ENCODE assay signal across 11 cellular contexts in genomic region chr13:33744589-33745369, GRCh38.
DNase-seq lines count a peak whose midpoint lies in the region; ATAC-seq, FAIRE-seq and TF ChIP-seq lines count a peak whose summit lies in the region.
"Had no signal": no experiment of that assay in that cellular context is flagged by ENCODE, and none has a peak within 500 bp of the region (broad histone marks: within the 10 kb centered on the region; RNA-seq: fewer than 3 reads in every experiment).

No MANE protein-coding gene starts in this region.

- no peak for FAIRE-seq in kidney (lab: Jason Lieb, UNC)

- no peaks in the 10 kb centered on the region for H3K27me3 ChIP-seq in SU-DHL-6 (ENCODE audit: low read length)

- peak overlapping the region; percentile 92 for H3K4me2 ChIP-seq in SU-DHL-6 (ENCODE audit: low read depth, low read length, poor library complexity, severe bottlenecking)

- peaks cover 55% of the 10 kb centered on the region for H3F3A ChIP-seq in SU-DHL-6 (ENCODE audit: insufficient read depth)

- H3K36me3 ChIP-seq in SU-DHL-6 (ENCODE audit: low read length) (0 out of 2 replicates have a peak, but pooled peaks cover 5% of the 10 kb centered on the region), mucosa of descending colon (ENCODE audit: low read depth) (no peaks in the 10 kb centered on the region), kidney (ENCODE audit: control insufficient read depth in 1 of 2, insufficient read depth in 2 of 2, low read length in 2 of 2) (no peaks in the 10 kb centered on the region)

- no peak for TF ChIP-seq CTCF in SU-DHL-6 (IDR thresholded peaks at IDR 0.05; ENCODE audit: insufficient read depth, low read length, poor library complexity, severe bottlenecking)
- no peak for TF ChIP-seq CTCF in mucosa of descending colon (IDR thresholded peaks at IDR 0.05)
- no peak for TF ChIP-seq CTCF in kidney (IDR thresholded peaks at IDR 0.05; ENCODE audit: borderline replicate concordance, extremely low read depth, insufficient read depth)

- H3K4me1 ChIP-seq in mucosa of descending colon (ENCODE audit: low read depth), result peaks cover 5% of the 10 kb centered on the region
- no peaks in the 10 kb centered on the region for H3K4me1 ChIP-seq in kidney (ENCODE audit: control insufficient read depth in 1 of 2, insufficient read depth in 1 of 2, low read depth in 1 of 2, low read length in 2 of 2)

- no peak overlapping the region for H2AFZ ChIP-seq in SU-DHL-6 (ENCODE audit: low read depth, low read length, severe bottlenecking)

- H4K20me1 ChIP-seq in SU-DHL-6 (ENCODE audit: low read depth, low read length), result no peaks in the 10 kb centered on the region

- H3K9me3 ChIP-seq in SU-DHL-6 (ENCODE audit: insufficient read depth, low read length) (peaks cover 12% of the 10 kb centered on the region; the same call in 1 of the 2 replicates), mucosa of descending colon (no peaks in the 10 kb centered on the region), kidney (ENCODE audit: control insufficient read depth in 1 of 2, low read length in 2 of 2) (no peaks in the 10 kb centered on the region)

- ATAC-seq in mucosa of descending colon (peak; percentile 56), HG03280 (IDR thresholded peaks at IDR 0.05; ENCODE audit: unreplicated experiment) (no peak)
- ATAC-seq: esophagus mucosa had no signal

- no peaks in the 10 kb centered on the region for H3K79me2 ChIP-seq in SU-DHL-6 (ENCODE audit: insufficient read depth, low read length)

- H3K4me3 ChIP-seq in SU-DHL-6 (ENCODE audit: insufficient read depth, low read length, poor library complexity, severe bottlenecking) (peak overlapping the region; percentile 25), mucosa of descending colon (no peak overlapping the region), kidney (ENCODE audit: low read length in 2 of 2) (no peak overlapping the region)

- H3K27ac ChIP-seq in SU-DHL-6 (ENCODE audit: low read depth, low read length), result peak overlapping the region; percentile 99
- no peak overlapping the region for H3K27ac ChIP-seq in kidney (ENCODE audit: low read depth in 2 of 2, low read length in 2 of 2)

- intact Hi-C loops in mucosa of descending colon (cut with DNase I, micrococcal nuclease) (no loop called here), kidney (cut with DNase I) (no loop called here)

- H3K9me2 ChIP-seq in SU-DHL-6 (replicated peaks; ENCODE audit: insufficient read depth, low read length), result no peaks in the 10 kb centered on the region

- DNase-seq in DMS153 (lab: John Stamatoyannopoulos, UW), result peak; percentile 70
- no peak for DNase-seq in DMS153 treated with DMSO at 0.1 percent for 48 hours (lab: John Stamatoyannopoulos, UW; ENCODE audit: unreplicated experiment)
- DNase-seq in HT1080 (ENCODE audit: low read depth), result peak; percentile 51
- DNase-seq in mucosa of descending colon, result no peak
- no peak for DNase-seq in kidney
- no peak for DNase-seq in Kasumi-1 (lab: John Stamatoyannopoulos, UW)
- DNase-seq: 8988T; activated CD4-positive, CD25-positive, alpha-beta regulatory T cell had no signal

- H3K9ac ChIP-seq in SU-DHL-6 (ENCODE audit: low read length) (peak overlapping the region; percentile 57), kidney (ENCODE audit: low read length in 2 of 2) (no peak overlapping the region)

Comparison
In these comparisons a context has a peak if more than half of its experiments do, and no peak if none do; other contexts are left out.
1. DNase-seq: peak in DMS153 (single experiment) and HT1080 (single experiment); none in DMS153 treated with DMSO at 0.1 percent for 48 hours (single experiment), mucosa of descending colon (0 of 3), kidney (single experiment) and Kasumi-1 (0 of 2).